Comparison of ENCODE assay signal across 19 cellular contexts in genomic region chr20:41927655-41928054, GRCh38.
DNase-seq lines count a peak whose midpoint lies in the region; ATAC-seq and TF ChIP-seq lines count a peak whose summit lies in the region.
"Had no signal": no experiment of that assay in that cellular context is flagged by ENCODE, and none has a peak within 500 bp of the region (broad histone marks: within the 10 kb centered on the region; RNA-seq: fewer than 3 reads in every experiment).

No MANE protein-coding gene starts in this region.

- H4K20me1 ChIP-seq in neural progenitor cell (ENCODE audit: low read depth): no peaks in the 10 kb centered on the region

- H3K27me3 Mint-ChIP-seq in neural progenitor cell (ENCODE audit: insufficient read depth, low read depth): no peaks in the 10 kb centered on the region
- H3K27me3 Mint-ChIP-seq in activated CD8-positive, alpha-beta T cell treated with anti-CD3 and anti-CD28 coated beads, Interleukin-2, amount 10 ng/mL, durations not matched to agents 7 days and 5 days (ENCODE audit: low read depth): peaks cover 5% of the 10 kb centered on the region

- intact Hi-C loops in esophagus muscularis mucosa (cut with DNase I): no loop called here

- H3K4me3 ChIP-seq in WERI-Rb-1 (ENCODE audit: low read depth, low read length): no peak overlapping the region
- H3K4me3 ChIP-seq in esophagus muscularis mucosa: no peak overlapping the region
- H3K4me3 ChIP-seq in neural progenitor cell: no peak overlapping the region
- H3K4me3 ChIP-seq: A549 had no signal

- H3F3A ChIP-seq in neural progenitor cell (ENCODE audit: low read depth): no peaks in the 10 kb centered on the region

- H3K9me3 Mint-ChIP-seq in neural progenitor cell: peaks cover 4% of the 10 kb centered on the region
- H3K9me3 Mint-ChIP-seq in activated CD8-positive, alpha-beta T cell treated with anti-CD3 and anti-CD28 coated beads, Interleukin-2, amount 10 ng/mL, durations not matched to agents 7 days and 5 days (ENCODE audit: insufficient read depth): no peaks in the 10 kb centered on the region

- no peaks in the 10 kb centered on the region for H3K27me3 ChIP-seq in WERI-Rb-1 (ENCODE audit: insufficient read depth, low read depth, severe bottlenecking)
- H3K27me3 ChIP-seq in esophagus muscularis mucosa: peaks cover 0 to 4% (median 0%) of the 10 kb centered on the region in 4 donors
- no peaks in the 10 kb centered on the region for H3K27me3 ChIP-seq in neural progenitor cell

- H3K9me3 ChIP-seq in WERI-Rb-1 (ENCODE audit: severe bottlenecking) (peaks cover 14% of the 10 kb centered on the region), esophagus muscularis mucosa (no peaks in the 10 kb centered on the region), neural progenitor cell (ENCODE audit: low read depth) (no peaks in the 10 kb centered on the region)
- H3K9me3 ChIP-seq: A549 had no signal

- peaks cover 0 to 8% (median 4%) of the 10 kb centered on the region in 4 donors for H3K4me1 ChIP-seq in esophagus muscularis mucosa
- H3K4me1 ChIP-seq in neural progenitor cell: no peaks in the 10 kb centered on the region
- H3K4me1 ChIP-seq: A549, Caco-2 had no signal

- POLR2A ChIA-PET in RWPE1 (lab: Yijun Ruan, JAX; ENCODE audit: low non-redundant PET): interaction anchor here (0.6 kb wide), 1 partner anchor 48 kb away, joined by 3 read pairs; no protein-coding TSS in a partner anchor
- POLR2A ChIA-PET in activated CD8-positive, alpha-beta T cell treated with anti-CD3 and anti-CD28 coated beads, Interleukin-2, amount 10 ng/mL, durations not matched to agents 7 days and 5 days (lab: Charles Lee): no interaction called here

- H3K36me3 Mint-ChIP-seq in neural progenitor cell: no peaks in the 10 kb centered on the region
- no peaks in the 10 kb centered on the region for H3K36me3 Mint-ChIP-seq in activated CD8-positive, alpha-beta T cell treated with anti-CD3 and anti-CD28 coated beads, Interleukin-2, amount 10 ng/mL, durations not matched to agents 7 days and 5 days (ENCODE audit: low read depth)

- peak overlapping the region; percentile 10 for H3K27ac Mint-ChIP-seq in neural progenitor cell
- no peak overlapping the region for H3K27ac Mint-ChIP-seq in activated CD8-positive, alpha-beta T cell treated with anti-CD3 and anti-CD28 coated beads, Interleukin-2, amount 10 ng/mL, durations not matched to agents 7 days and 5 days
- H3K27ac Mint-ChIP-seq: CD4-positive, alpha-beta T cell; HFFc6 had no signal

- no peak overlapping the region for H2AFZ ChIP-seq in neural progenitor cell (replicated peaks)

- TF ChIP-seq CTCF in RWPE1 (conservative IDR thresholded peaks at IDR 0.05; ENCODE audit: low read depth) (no peak), WERI-Rb-1 (IDR thresholded peaks at IDR 0.05; ENCODE audit: low read depth, low read length) (no peak), esophagus muscularis mucosa (IDR thresholded peaks at IDR 0.05) (no peak), neural progenitor cell (IDR thresholded peaks at IDR 0.05) (no peak)

- no peak overlapping the region for H3K27ac ChIP-seq in RWPE1
- no peak overlapping the region for H3K27ac ChIP-seq in WERI-Rb-1
- H3K27ac ChIP-seq in esophagus muscularis mucosa (replicated peaks in 1 of 4): no peak overlapping the region
- H3K27ac ChIP-seq in neural progenitor cell: no peak overlapping the region
- H3K27ac ChIP-seq: 22Rv1, A549, C4-2B, HL-60 had no signal

- no peak overlapping the region for H3K4me2 ChIP-seq in neural progenitor cell
- H3K4me2 ChIP-seq: A549 had no signal

- no peak for ATAC-seq in activated CD8-positive, alpha-beta T cell treated with anti-CD3 and anti-CD28 coated beads, Interleukin-2, amount 10 ng/mL, durations not matched to agents 7 days and 5 days
- ATAC-seq: A549, HCT116 had no signal

- H3K9ac ChIP-seq in neural progenitor cell: no peak overlapping the region

- CTCF ChIA-PET in RWPE1 (lab: Yijun Ruan, JAX): no interaction called here
- CTCF ChIA-PET in activated CD8-positive, alpha-beta T cell treated with anti-CD3 and anti-CD28 coated beads, Interleukin-2, amount 10 ng/mL, durations not matched to agents 7 days and 5 days (lab: Charles Lee): no interaction called here

- peaks cover 4% of the 10 kb centered on the region for H3K4me1 Mint-ChIP-seq in neural progenitor cell
- no peaks in the 10 kb centered on the region for H3K4me1 Mint-ChIP-seq in activated CD8-positive, alpha-beta T cell treated with anti-CD3 and anti-CD28 coated beads, Interleukin-2, amount 10 ng/mL, durations not matched to agents 7 days and 5 days (ENCODE audit: low read depth)

- no peaks in the 10 kb centered on the region for H3K79me2 ChIP-seq in neural progenitor cell (ENCODE audit: low read depth)

- no peak overlapping the region for H3K4me3 Mint-ChIP-seq in neural progenitor cell
- no peak overlapping the region for H3K4me3 Mint-ChIP-seq in activated CD8-positive, alpha-beta T cell treated with anti-CD3 and anti-CD28 coated beads, Interleukin-2, amount 10 ng/mL, durations not matched to agents 7 days and 5 days
- H3K4me3 Mint-ChIP-seq: CD4-positive, alpha-beta T cell; HFFc6 had no signal

- WGBS in esophagus muscularis mucosa: 70% methylated on average over 2 of the region's 2 CpGs

- H3K36me3 ChIP-seq in WERI-Rb-1: no peaks in the 10 kb centered on the region
- no peaks in the 10 kb centered on the region for H3K36me3 ChIP-seq in esophagus muscularis mucosa
- H3K36me3 ChIP-seq in neural progenitor cell: no peaks in the 10 kb centered on the region

- TF ChIP-seq EP300 in esophagus muscularis mucosa (IDR thresholded peaks at IDR 0.05): no peak

- TF ChIP-seq POLR2A in esophagus muscularis mucosa (IDR thresholded peaks at IDR 0.05; ENCODE audit: low read depth): no peak

- DNase-seq in RWPE1 (ENCODE audit: low spot score) (peak; percentile 33), WERI-Rb-1 (peak; percentile 35), esophagus muscularis mucosa (ENCODE audit: extremely low spot score) (peak; percentile 60), neural progenitor cell (ENCODE audit: low spot score) (no peak), NCI-H345 (lab: John Stamatoyannopoulos, UW) (no peak), DMS79 (lab: John Stamatoyannopoulos, UW) (no peak)
- no peak for DNase-seq in activated CD8-positive, alpha-beta T cell treated with anti-CD3 and anti-CD28 coated beads, Interleukin-2, amount 10 ng/mL, durations not matched to agents 7 days and 5 days
- DNase-seq: AML-193; Caco-2; CD4-positive, alpha-beta T cell; GDM1; GOT3; H7; HFFc6 had no signal

Comparison
In these comparisons a context has a peak if more than half of its experiments do, and no peak if none do; other contexts are left out.
1. DNase-seq: peak in RWPE1 (single experiment), WERI-Rb-1 (single experiment) and esophagus muscularis mucosa (single experiment); none in neural progenitor cell (single experiment), NCI-H345 (single experiment), activated CD8-positive, alpha-beta T cell treated with anti-CD3 and anti-CD28 coated beads, Interleukin-2, amount 10 ng/mL, durations not matched to agents 7 days and 5 days (single experiment) and DMS79 (single experiment).